12 cellular contexts compared by ENCODE assay signal in genomic region chr17:43517615-43518386, GRCh38. TPM values are rescaled to one million over a fixed set of nuclear protein-coding genes. Genes with fewer than 3 reads are reported as not detected.
DNase-seq lines count a peak whose midpoint lies in the region; ATAC-seq and TF ChIP-seq lines count a peak whose summit lies in the region.
"Had no signal": no experiment of that assay in that cellular context is flagged by ENCODE, and none has a peak within 500 bp of the region (broad histone marks: within the 10 kb centered on the region; RNA-seq: fewer than 3 reads in every experiment).

No MANE protein-coding gene starts in this region.

- H3K27ac ChIP-seq in BLaER1 (no peak overlapping the region), left ventricle myocardium inferior (replicated peaks) (peak overlapping the region; percentile 42)
- H3K27ac ChIP-seq: cardiac muscle cell had no signal

- H3K4me1 Mint-ChIP-seq in immature natural killer cell = no peaks in the 10 kb centered on the region

- TF ChIP-seq CTCF in left ventricle myocardium inferior (IDR thresholded peaks at IDR 0.05; ENCODE audit: borderline replicate concordance) = no peak

- H3K36me3 ChIP-seq in BLaER1 = peaks cover 97% of the 10 kb centered on the region
- peaks cover 86% of the 10 kb centered on the region for H3K36me3 ChIP-seq in left ventricle myocardium inferior

- H3K27me3 ChIP-seq in BLaER1 (no peaks in the 10 kb centered on the region), left ventricle myocardium inferior (ENCODE audit: low read depth) (no peaks in the 10 kb centered on the region)
- H3K27me3 ChIP-seq: cardiac muscle cell had no signal

- no peak overlapping the region for H3K4me3 Mint-ChIP-seq in immature natural killer cell
- H3K4me3 Mint-ChIP-seq: T-helper 2 cell treated with Interferon-gamma antibody and Interleukin-4, amounts not matched to agents 5 μg/mL and 100 μg/mL, for 36 hours had no signal

- H4K20me1 ChIP-seq in BLaER1 = peaks cover 14% of the 10 kb centered on the region; the same call in 1 of the 2 replicates

- peak overlapping the region; percentile 9; the same call in 1 of the 2 replicates for H3K9ac ChIP-seq in BLaER1

- intact Hi-C loops in left ventricle myocardium inferior (cut with micrococcal nuclease) = no loop called here

- H3K27me3 Mint-ChIP-seq in immature natural killer cell (ENCODE audit: low read depth in 3 of 3) = peaks cover 0 to 7% (median 0%) of the 10 kb centered on the region in 3 donors

- ATAC-seq in GM19438 (IDR thresholded peaks at IDR 0.05; ENCODE audit: low read depth, unreplicated experiment) (peak; percentile 61), HG03457 (IDR thresholded peaks at IDR 0.05; ENCODE audit: unreplicated experiment) (no peak), GM21515 (IDR thresholded peaks at IDR 0.05; ENCODE audit: unreplicated experiment) (no peak)

- no peak for DNase-seq in left ventricle myocardium inferior
- no peak for DNase-seq in stimulated activated CD4-positive, alpha-beta T cell treated with anti-CD3 and anti-CD28 coated beads, Interleukin-4, amount 100 ng/mL, for 1 hour
- DNase-seq in immature natural killer cell = no peak
- DNase-seq: stimulated activated CD4-positive, alpha-beta T cell treated with anti-CD3 and anti-CD28 coated beads, Interleukin-2, amount 100 ng/mL, for 24 hours had no signal

- no peaks in the 10 kb centered on the region for H3K9me3 Mint-ChIP-seq in immature natural killer cell
- H3K9me3 Mint-ChIP-seq: T-helper 2 cell treated with Interferon-gamma antibody and Interleukin-4, amounts not matched to agents 5 μg/mL and 100 μg/mL, for 36 hours had no signal

- no peaks in the 10 kb centered on the region for H3K4me1 ChIP-seq in BLaER1
- peaks cover 36% of the 10 kb centered on the region for H3K4me1 ChIP-seq in left ventricle myocardium inferior

- H3K9me3 ChIP-seq in BLaER1 (no peaks in the 10 kb centered on the region), left ventricle myocardium inferior (replicated peaks) (no peaks in the 10 kb centered on the region)

- H3K36me3 Mint-ChIP-seq in immature natural killer cell = peaks cover 19 to 51% (median 22%) of the 10 kb centered on the region in 3 donors

- H3K4me2 ChIP-seq in BLaER1 = no peak overlapping the region

- H3K4me3 ChIP-seq in BLaER1 (no peak overlapping the region), left ventricle myocardium inferior (no peak overlapping the region)
- H3K4me3 ChIP-seq: cardiac muscle cell, lung had no signal

- no peak overlapping the region for H3K27ac Mint-ChIP-seq in immature natural killer cell
- H3K27ac Mint-ChIP-seq: T-helper 2 cell treated with Interferon-gamma antibody and Interleukin-4, amounts not matched to agents 5 μg/mL and 100 μg/mL, for 36 hours had no signal

TF ChIP-seq in PFSK-1, 5 proteins besides CTCF, POLR2A, EP300 and RAD21:
- TF ChIP-seq SIN3A (IDR thresholded peaks at IDR 0.05; ENCODE audit: borderline replicate concordance, insufficient read depth, low read length) (peak; percentile 93; the same call in 1 of the 2 replicates), TAF1 (IDR thresholded peaks at IDR 0.05; ENCODE audit: borderline replicate concordance, insufficient read depth, low read length) (no peak)

RNA-seq across cellular contexts. Expression of gene ETV4, which starts 28.3 kb away (rescaled TPM):
- polyA plus RNA-seq in PFSK-1 (2012; ENCODE audit: insufficient read length, low read depth) = 1,977 TPM
- 0.60 TPM for total RNA-seq in left ventricle myocardium inferior
- polyA plus RNA-seq in immature natural killer cell = not detected

RNA-seq across cellular contexts. Expression of gene DHX8, which starts 34.0 kb away (rescaled TPM):
- 34.0 TPM for polyA plus RNA-seq in PFSK-1 (2012; ENCODE audit: insufficient read length, low read depth)
- 26.0 TPM for total RNA-seq in left ventricle myocardium inferior
- 10 to 100 TPM; 16.5 to 61.6 (median 38.1) TPM for polyA plus RNA-seq in immature natural killer cell
